In the genomic region with DNA sequence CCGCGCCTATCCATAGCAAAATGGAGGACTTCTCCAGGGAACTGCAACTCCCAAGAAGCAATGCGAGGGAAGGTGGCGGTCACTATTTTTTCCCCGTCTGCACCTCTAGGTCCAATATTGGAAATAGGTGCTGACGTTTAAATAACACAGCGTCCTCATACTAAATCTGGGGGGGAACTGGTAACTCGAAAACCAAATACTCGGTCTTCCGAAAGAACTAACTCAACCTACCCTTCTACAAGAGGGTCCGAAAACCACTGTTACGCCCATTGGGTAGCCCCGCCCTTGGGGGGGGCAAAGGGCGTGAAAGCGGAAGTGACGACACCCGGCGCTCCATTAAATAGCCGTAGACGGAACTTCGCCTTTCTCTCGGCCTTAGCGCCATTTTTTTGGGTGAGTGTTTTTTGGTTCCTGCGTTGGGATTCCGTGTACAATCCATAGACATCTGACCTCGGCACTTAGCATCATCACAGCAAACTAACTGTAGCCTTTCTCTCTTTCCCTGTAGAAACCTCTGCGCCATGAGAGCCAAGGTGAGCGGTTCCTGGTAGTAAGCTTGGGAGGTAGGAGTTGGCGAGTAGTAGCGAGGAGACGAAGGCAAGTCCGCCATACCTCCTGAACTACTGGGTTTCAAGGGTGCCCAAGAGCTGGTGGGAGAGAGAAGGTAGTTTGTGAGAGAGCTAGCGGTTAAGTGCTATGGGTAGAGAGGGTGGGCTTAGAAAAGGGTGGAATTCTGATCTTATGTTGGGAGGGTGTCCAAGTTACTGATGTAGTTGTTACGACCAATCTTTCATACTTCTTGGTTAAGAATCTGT, we compare ENCODE assay signal across 8 cellular contexts. TPM values are rescaled to one million over a fixed set of nuclear protein-coding genes. Genes with fewer than 3 reads are reported as not detected.
DNase-seq lines count a peak whose midpoint lies in the region; ATAC-seq and TF ChIP-seq lines count a peak whose summit lies in the region.

TSS of gene RPL41 (plus strand) at position 367 of the 815 bp plus-strand sequence.

- peak; percentile 95 for DNase-seq in DND-41
- DNase-seq in H4 (ENCODE audit: low spot score) = peak; percentile 86
- DNase-seq in MM.1S = peak; percentile 93
- peak; percentile 90 for DNase-seq in SHP77 treated with DMSO at 0.1 percent for 48 hours (lab: John Stamatoyannopoulos, UW)
- peak; percentile 90 for DNase-seq in activated effector memory CD4-positive, alpha-beta T cell treated with Interleukin-2 at 50 U/mL for 16 hours
- peak; percentile 84 for DNase-seq in fibroblast of the conjunctiva (ENCODE audit: low read depth)
- DNase-seq in nephron progenitor cell = peak; percentile 94
- DNase-seq in stimulated activated naive CD8-positive, alpha-beta T cell treated with anti-CD3 and anti-CD28 coated beads, Interleukin-15, amount 100 ng/mL, for 72 hours = peak; percentile 94 to 95

- H3K4me3 ChIP-seq in DND-41 (ENCODE audit: low read depth in 1 of 2, low read length in 2 of 2) = peak within 1 kb of the TSS; percentile 57 to 68
- H3K4me3 ChIP-seq in MM.1S (ENCODE audit: low read length) = peak within 1 kb of the TSS; percentile 77

- H3K9me3 Mint-ChIP-seq in nephron progenitor cell = no peaks in the 10 kb centered on the region
- no peaks in the 10 kb centered on the region for H3K9me3 Mint-ChIP-seq in stimulated activated naive CD8-positive, alpha-beta T cell treated with anti-CD3 and anti-CD28 coated beads, Interleukin-15, amount 100 ng/mL, for 72 hours

- H3K27ac ChIP-seq in DND-41 (ENCODE audit: low read length) (peak within 1 kb of the TSS; percentile 91), MM.1S (ENCODE audit: low read length) (peak within 1 kb of the TSS; percentile 89)

- ATAC-seq in DND-41 (ENCODE audit: insufficient read depth, low read depth) = peak; percentile 52
- peak; percentile 51 for ATAC-seq in stimulated activated naive CD8-positive, alpha-beta T cell treated with anti-CD3 and anti-CD28 coated beads, Interleukin-15, amount 100 ng/mL, for 72 hours

- H2AFZ ChIP-seq in DND-41 (ENCODE audit: low read depth, low read length) (peak within 1 kb of the TSS; percentile 90), MM.1S (ENCODE audit: low read length) (peak within 1 kb of the TSS; percentile 79)

- peaks cover 53% of the 10 kb centered on the region for H3K36me3 Mint-ChIP-seq in nephron progenitor cell (ENCODE audit: low read depth)

- peak within 1 kb of the TSS; percentile 100 for H3K27ac Mint-ChIP-seq in nephron progenitor cell
- H3K27ac Mint-ChIP-seq in stimulated activated naive CD8-positive, alpha-beta T cell treated with anti-CD3 and anti-CD28 coated beads, Interleukin-15, amount 100 ng/mL, for 72 hours = peak within 1 kb of the TSS; percentile 97 to 100

- H3K27me3 Mint-ChIP-seq in nephron progenitor cell (ENCODE audit: low read depth, poor library complexity) = peaks cover 7% of the 10 kb centered on the region
- no peaks in the 10 kb centered on the region for H3K27me3 Mint-ChIP-seq in stimulated activated naive CD8-positive, alpha-beta T cell treated with anti-CD3 and anti-CD28 coated beads, Interleukin-15, amount 100 ng/mL, for 72 hours

- H3K27me3 ChIP-seq in DND-41 (ENCODE audit: insufficient read depth, low read length, poor library complexity) (no peaks in the 10 kb centered on the region), MM.1S (replicated peaks; ENCODE audit: insufficient read depth, low read length) (no peaks in the 10 kb centered on the region)

- H3K9me3 ChIP-seq in DND-41 (ENCODE audit: insufficient read depth, low read length, severe bottlenecking) = no peaks in the 10 kb centered on the region
- no peaks in the 10 kb centered on the region for H3K9me3 ChIP-seq in MM.1S (replicated peaks; ENCODE audit: insufficient read depth, low read length)

- peaks cover 57% of the 10 kb centered on the region for H3K36me3 ChIP-seq in DND-41 (ENCODE audit: insufficient read depth, low read length)
- H3K36me3 ChIP-seq in MM.1S (replicated peaks; ENCODE audit: insufficient read depth, low read length) = peaks cover 9% of the 10 kb centered on the region; the same call in 1 of the 2 replicates

- 0 out of 2 replicates have a peak, but pooled peaks cover 2% of the 10 kb centered on the region for H4K20me1 ChIP-seq in DND-41 (ENCODE audit: insufficient read depth, low read length)
- no peaks in the 10 kb centered on the region for H4K20me1 ChIP-seq in MM.1S (ENCODE audit: insufficient read depth, low read length)

- peaks cover 40% of the 10 kb centered on the region for H3K4me1 Mint-ChIP-seq in nephron progenitor cell
- peaks cover 32% of the 10 kb centered on the region for H3K4me1 Mint-ChIP-seq in stimulated activated naive CD8-positive, alpha-beta T cell treated with anti-CD3 and anti-CD28 coated beads, Interleukin-15, amount 100 ng/mL, for 72 hours

- TF ChIP-seq CTCF in DND-41 (IDR thresholded peaks at IDR 0.05; ENCODE audit: borderline replicate concordance, extremely low read depth, low read length, poor library complexity, severe bottlenecking) = no peak
- no peak for TF ChIP-seq CTCF in MM.1S (IDR thresholded peaks at IDR 0.05; ENCODE audit: low read length)
- no peak for TF ChIP-seq CTCF in nephron progenitor cell (IDR thresholded peaks at IDR 0.05)

- H3K9ac ChIP-seq in DND-41 (ENCODE audit: low read depth, low read length) (peak within 1 kb of the TSS; percentile 78), MM.1S (ENCODE audit: low read length) (peak within 1 kb of the TSS; percentile 90)

- H3K79me2 ChIP-seq in DND-41 (ENCODE audit: insufficient read depth, low read length) = peaks cover 46% of the 10 kb centered on the region
- peaks cover 32% of the 10 kb centered on the region for H3K79me2 ChIP-seq in MM.1S (ENCODE audit: low read length)

- H3K4me1 ChIP-seq in DND-41 (ENCODE audit: insufficient read depth, low read length) (peaks cover 38% of the 10 kb centered on the region), MM.1S (ENCODE audit: low read length) (peaks cover 12% of the 10 kb centered on the region)

- H3F3A ChIP-seq in MM.1S (ENCODE audit: insufficient read depth, low read length) = peaks cover 66% of the 10 kb centered on the region

- H3K9me2 ChIP-seq in MM.1S (replicated peaks; ENCODE audit: insufficient read depth, low read length) = no peaks in the 10 kb centered on the region

- H3K4me3 Mint-ChIP-seq in nephron progenitor cell = peak within 1 kb of the TSS; percentile 98
- peak within 1 kb of the TSS; percentile 93 to 98 for H3K4me3 Mint-ChIP-seq in stimulated activated naive CD8-positive, alpha-beta T cell treated with anti-CD3 and anti-CD28 coated beads, Interleukin-15, amount 100 ng/mL, for 72 hours

- H3K4me2 ChIP-seq in DND-41 (ENCODE audit: insufficient read depth, low read length) (peak within 1 kb of the TSS; percentile 97), MM.1S (ENCODE audit: low read depth, low read length) (peak within 1 kb of the TSS; percentile 74)

RNA-seq across cellular contexts. Expression of gene RPL41, which starts in this region (rescaled TPM):
- total RNA-seq in H4 (2014; rRNA removed; shearing (Covaris generic)) = 3,847 and 4,326 TPM in 2 replicates

Comparison
In these comparisons a context has a peak if more than half of its experiments do, and no peak if none do; other contexts are left out.
1. Peak in every context shown above with its lines: DNase-seq, ATAC-seq, H3K4me3 ChIP-seq and H3K27ac ChIP-seq.